In genomic region chr15:34338347-34338746, GRCh38 we compare ENCODE assay signal across 10 cellular contexts. TPM values are rescaled to one million over a fixed set of nuclear protein-coding genes. Genes with fewer than 3 reads are reported as not detected.
A peak's percentile ranks its signal among the peaks of the same experiment; 100 is the strongest.
DNase-seq lines count a peak whose midpoint lies in the region; ATAC-seq and TF ChIP-seq lines count a peak whose summit lies in the region.
"Had no signal": no experiment of that assay in that cellular context is flagged by ENCODE, and none has a peak within 500 bp of the region (broad histone marks: within the 10 kb centered on the region; RNA-seq: fewer than 3 reads in every experiment).

No MANE protein-coding gene starts in this region.

- H3K27ac Mint-ChIP-seq in type B pancreatic cell, result peak overlapping the region; percentile 55

- no peaks in the 10 kb centered on the region for H3K27me3 ChIP-seq in heart left ventricle
- H3K27me3 ChIP-seq in body of pancreas, result no peaks in the 10 kb centered on the region
- no peaks in the 10 kb centered on the region for H3K27me3 ChIP-seq in lower lobe of right lung (ENCODE audit: low read depth)

- WGBS in heart left ventricle, 4 donors, result 76 to 78% (median 77%) methylated on average over 16 of the region's 16 CpGs
- 64 to 65% methylated on average over 16 of the region's 16 CpGs for WGBS in body of pancreas, 2 donors

- DNase-seq in heart left ventricle (no peak), cardiac septum (ENCODE audit: low spot score) (no peak), body of pancreas (no peak), lower lobe of right lung (no peak), type B pancreatic cell (ENCODE audit: extremely low spot score, unreplicated experiment) (no peak), NCI-H2171 treated with DMSO at 0.1 percent for 48 hours (lab: John Stamatoyannopoulos, UW) (no peak), DMS53 treated with DMSO at 0.1 percent for 48 hours (lab: John Stamatoyannopoulos, UW; ENCODE audit: unreplicated experiment) (no peak), amygdala (lab: John Stamatoyannopoulos, UW) (no peak)

- H3K4me3 ChIP-seq in heart left ventricle (peak overlapping the region; percentile 70 to 95 (median 88)), body of pancreas (no peak overlapping the region), lower lobe of right lung (peak overlapping the region; percentile 67)

- no peaks in the 10 kb centered on the region for H3K27me3 Mint-ChIP-seq in type B pancreatic cell

- TF ChIP-seq CTCF in heart left ventricle (IDR thresholded peaks at IDR 0.05) (no peak), body of pancreas (IDR thresholded peaks at IDR 0.05) (no peak), lower lobe of right lung (IDR thresholded peaks at IDR 0.05) (no peak), type B pancreatic cell (conservative IDR thresholded peaks at IDR 0.05) (no peak)

- no peaks in the 10 kb centered on the region for H3K9me3 ChIP-seq in heart left ventricle
- no peaks in the 10 kb centered on the region for H3K9me3 ChIP-seq in body of pancreas
- no peaks in the 10 kb centered on the region for H3K9me3 ChIP-seq in lower lobe of right lung

- intact Hi-C loops in heart left ventricle (cut with DNase I), result loop anchor here in 4 of 10 donors (5.0 to 10.0 kb wide), 5 partner anchors 74 to 274 kb away; partner anchors contain the start of genes EMC4 (in 1 of the 4), EMC7 (in 1 of the 4) and PGBD4 (in 1 of the 4)
- intact Hi-C loops in cardiac septum (cut with DNase I), result loop anchor here (2.0 to 10.0 kb wide), 2 partner anchors 20 to 114 kb away; partner anchors contain the start of gene EMC4
- intact Hi-C loops in body of pancreas (cut with DNase I), result loop anchor here (10.0 kb wide), 1 partner anchor 114 kb away; the partner anchor contains the start of gene EMC4
- intact Hi-C loops in lower lobe of right lung (cut with DNase I), result no loop called here

- H3K4me1 Mint-ChIP-seq in type B pancreatic cell (ENCODE audit: unreplicated experiment), result peaks cover 11% of the 10 kb centered on the region

- peak overlapping the region; percentile 86 for H3K4me3 Mint-ChIP-seq in type B pancreatic cell

- TF ChIP-seq POLR2A in heart left ventricle (IDR thresholded peaks at IDR 0.05) (no peak), body of pancreas (IDR thresholded peaks at IDR 0.05) (no peak)

- H3K36me3 ChIP-seq in heart left ventricle, result peaks cover 0 to 30% (median 18%) of the 10 kb centered on the region in 9 donors
- no peaks in the 10 kb centered on the region for H3K36me3 ChIP-seq in body of pancreas (replicated peaks in 1 of 2; ENCODE audit: insufficient read depth in 1 of 2, low read depth in 2 of 2)
- peaks cover 29% of the 10 kb centered on the region for H3K36me3 ChIP-seq in lower lobe of right lung

- H3K4me1 ChIP-seq in heart left ventricle, result peaks cover 0 to 72% (median 47%) of the 10 kb centered on the region in 12 donors
- H3K4me1 ChIP-seq in body of pancreas, result peaks cover 28% of the 10 kb centered on the region
- H3K4me1 ChIP-seq in lower lobe of right lung, result peaks cover 57% of the 10 kb centered on the region

- no peak for ATAC-seq in heart left ventricle
- no peak for ATAC-seq in body of pancreas
- no peak for ATAC-seq in lower lobe of right lung

- no peaks in the 10 kb centered on the region for H3K9me3 Mint-ChIP-seq in type B pancreatic cell

- H3K27ac ChIP-seq in heart left ventricle (peak overlapping the region in 10 of 12 donors; percentile 87 to 97 (median 94)), body of pancreas (peak overlapping the region in 3 of 4 donors; percentile 83 to 91 (median 89)), lower lobe of right lung (peak overlapping the region; percentile 92)

- H3K36me3 Mint-ChIP-seq in type B pancreatic cell, result peaks cover 15% of the 10 kb centered on the region

RNA-seq across cellular contexts. Expression of gene SLC12A6, which starts 0.8 kb away (rescaled TPM):
- total RNA-seq in heart left ventricle (10 to 100 TPM; 17.3 to 35.1 (median 24.9) TPM), cardiac septum (18.2 TPM), body of pancreas (10 to 100 TPM; 15.0 to 16.2 TPM), lower lobe of right lung (59.7 TPM), type B pancreatic cell (ENCODE audit: low replicate concordance) (14.5 and 15.0 TPM in 2 replicates)
- 1 to 10 TPM; 6.1 to 7.0 TPM for polyA plus RNA-seq in heart left ventricle

RNA-seq across cellular contexts. Expression of gene NOP10, which starts 4.6 kb away (rescaled TPM):
- total RNA-seq in heart left ventricle, result 100 to 1,000 TPM in 8 of 9 donors, 10 to 100 TPM in 1; 96.4 to 217 (median 132) TPM
- polyA plus RNA-seq in heart left ventricle, result 100 to 1,000 TPM; 200 to 384 TPM
- total RNA-seq in cardiac septum, result 96.9 TPM
- total RNA-seq in body of pancreas, result 10 to 100 TPM; 25.7 to 32.4 TPM
- 176 TPM for total RNA-seq in lower lobe of right lung
- 143 and 157 TPM in 2 replicates for total RNA-seq in type B pancreatic cell (ENCODE audit: low replicate concordance)

RNA-seq across cellular contexts. Expression of gene NUTM1, which starts 4.8 kb away (rescaled TPM):
- total RNA-seq in heart left ventricle, result not detected
- polyA plus RNA-seq in heart left ventricle, result not detected
- not detected for total RNA-seq in cardiac septum
- total RNA-seq in body of pancreas, result not detected
- total RNA-seq in lower lobe of right lung, result not detected
- total RNA-seq in type B pancreatic cell (ENCODE audit: low replicate concordance), result not detected in 2 replicates
- total RNA-seq: activated CD8-positive, alpha-beta memory T cell treated with anti-CD3 and anti-CD28 coated beads for 36 hours; myocyte had no signal

RNA-seq across cellular contexts. Expression of gene LPCAT4, which starts 28.6 kb away (rescaled TPM):
- total RNA-seq in heart left ventricle, result 10 to 100 TPM in 8 of 9 donors, 1 to 10 TPM in 1; 9.8 to 80.0 (median 44.8) TPM
- 10 to 100 TPM; 12.9 to 49.7 TPM for polyA plus RNA-seq in heart left ventricle
- 34.3 TPM for total RNA-seq in cardiac septum
- total RNA-seq in body of pancreas, result 10 to 100 TPM; 13.5 to 16.5 TPM
- total RNA-seq in lower lobe of right lung, result 37.0 TPM
- 87.5 and 90.6 TPM in 2 replicates for total RNA-seq in type B pancreatic cell (ENCODE audit: low replicate concordance)

Comparison
In these comparisons a context has a peak if more than half of its experiments do, and no peak if none do; other contexts are left out.
1. H3K4me3 ChIP-seq: peak in heart left ventricle (12 of 12) and lower lobe of right lung (single experiment); none in body of pancreas (0 of 2).
2. Peak in every context shown above with its lines, with median percentiles within 50 percentile points of each other: H3K27ac ChIP-seq.